8 cellular contexts compared by ENCODE assay signal in the genomic region with DNA sequence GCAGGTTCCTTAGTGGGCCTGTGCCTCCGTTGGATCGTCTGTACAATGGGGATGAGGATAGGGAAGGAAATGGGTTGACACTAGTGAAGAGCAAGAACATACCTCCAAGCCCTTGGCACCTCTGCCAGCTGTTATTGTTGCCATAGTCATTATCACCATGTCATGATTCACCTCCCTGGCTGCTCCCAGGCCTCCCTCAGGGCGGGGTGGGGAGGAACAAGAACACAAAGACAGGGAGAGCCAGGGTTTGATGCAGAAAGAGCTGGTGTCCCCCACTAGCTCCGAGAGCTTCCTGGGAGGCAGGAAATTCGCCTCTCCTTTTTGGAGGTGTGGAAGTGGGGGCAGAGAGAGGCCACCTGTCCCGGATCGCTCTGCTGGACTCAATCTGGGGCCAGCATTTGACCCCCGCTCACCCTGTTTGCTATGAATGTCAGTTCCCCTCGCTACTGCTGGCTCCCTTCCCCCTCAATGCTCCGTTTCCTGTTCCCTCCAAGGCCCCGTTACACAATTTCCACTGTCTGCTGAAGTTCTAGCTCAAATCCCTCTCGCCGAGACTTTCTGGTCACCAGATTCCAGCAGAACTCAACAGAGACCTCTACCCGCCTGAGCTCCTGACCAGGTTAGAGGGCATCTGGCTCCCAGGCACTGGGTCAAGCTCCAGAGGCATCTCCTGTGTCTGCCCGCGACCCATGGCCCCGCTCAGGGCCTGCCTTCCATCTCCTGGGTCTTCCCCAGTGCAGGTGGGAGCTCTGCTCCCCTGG. TPM values are rescaled to one million over a fixed set of nuclear protein-coding genes. Genes with fewer than 3 reads are reported as not detected.
DNase-seq lines count a peak whose midpoint lies in the region; ATAC-seq and TF ChIP-seq lines count a peak whose summit lies in the region.

No MANE protein-coding gene starts in this region.

- no peak for TF ChIP-seq POLR2A in testis (IDR thresholded peaks at IDR 0.05)

- H3K27ac ChIP-seq in angular gyrus (ENCODE audit: low read depth, low read length) (peak overlapping the region; percentile 34), testis (peak overlapping the region; percentile 65 to 84)

- TF ChIP-seq CTCF in testis (IDR thresholded peaks at IDR 0.05), result no peak

- no peaks in the 10 kb centered on the region for H3K36me3 ChIP-seq in testis (ENCODE audit: low read depth, missing control alignments)

- peaks cover 61% of the 10 kb centered on the region for H3K4me1 ChIP-seq in testis

- DNase-seq in NCI-H345 (lab: John Stamatoyannopoulos, UW) (peak; percentile 7), NCI-H345 treated with DMSO at 0.1 percent for 48 hours (lab: John Stamatoyannopoulos, UW; ENCODE audit: unreplicated experiment) (no peak), left lobe of liver (ENCODE audit: low spot score) (no peak), testis (peak; percentile 60), NCI-H2196 treated with DMSO at 0.1 percent for 48 hours (lab: John Stamatoyannopoulos, UW; ENCODE audit: unreplicated experiment) (no peak)
- no peak for DNase-seq in effector CD4-positive, alpha-beta T cell

- ATAC-seq in left lobe of liver (peak; percentile 50), HG03039 (IDR thresholded peaks at IDR 0.05; ENCODE audit: unreplicated experiment) (no peak)

- no peaks in the 10 kb centered on the region for H3K9me3 ChIP-seq in testis

- intact Hi-C loops in testis (cut with DNase I; ENCODE audit: low total_unique reads), result no loop called here

- 40 to 54% methylated on average over 16 to 17 of the region's 17 CpGs for WGBS in testis, 2 donors

- no peaks in the 10 kb centered on the region for H3K27me3 ChIP-seq in testis

- H3K4me3 ChIP-seq in testis, result no peak overlapping the region

RNA-seq across cellular contexts. Expression of a gene that starts 9.1 kb away (rescaled TPM):
- total RNA-seq in left lobe of liver, result 26.4 TPM
- 100 to 1,000 TPM; 262 to 482 TPM for total RNA-seq in testis
- polyA plus RNA-seq in testis (ENCODE audit: insufficient read depth, low read depth, low replicate concordance), result 465 TPM

RNA-seq across cellular contexts. Expression of a gene that starts 13.1 kb away (rescaled TPM):
- 0.33 TPM for total RNA-seq in left lobe of liver
- 10 to 100 TPM; 32.3 to 77.1 TPM for total RNA-seq in testis
- 100 TPM for polyA plus RNA-seq in testis (ENCODE audit: insufficient read depth, low read depth, low replicate concordance)

Comparison
In these comparisons a context has a peak if more than half of its experiments do, and no peak if none do; other contexts are left out.
1. DNase-seq: peak in NCI-H345 (single experiment) and testis (single experiment); none in NCI-H345 treated with DMSO at 0.1 percent for 48 hours (single experiment), left lobe of liver (single experiment), NCI-H2196 treated with DMSO at 0.1 percent for 48 hours (single experiment) and effector CD4-positive, alpha-beta T cell (single experiment).
2. RNA of a gene that starts 13.1 kb away (total RNA-seq): 32.3 to 77.1 TPM in testis; 0.33 TPM in left lobe of liver (single experiment); every median in the first group is over 10 times any median in the second.